In the genomic region with DNA sequence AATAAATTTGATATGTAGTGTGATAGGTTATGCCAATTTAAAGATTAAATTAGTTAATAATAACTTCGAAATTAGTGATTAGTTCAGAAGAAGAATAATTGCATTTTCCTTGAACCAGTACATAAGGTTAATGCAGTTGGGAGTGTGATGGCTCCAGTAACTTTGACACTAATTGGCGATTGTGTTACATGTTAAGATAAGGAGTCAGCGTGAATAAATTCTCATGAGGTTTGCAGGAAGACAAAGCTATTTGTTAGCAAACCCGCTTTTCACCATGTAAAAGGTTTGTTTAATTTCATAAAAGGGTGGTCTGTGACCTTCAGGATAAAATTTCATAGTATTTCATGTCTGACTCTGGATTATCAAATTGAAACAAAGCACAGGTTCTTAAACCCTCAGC, we compare ENCODE assay signal across 28 cellular contexts.
"Had no signal": no experiment of that assay in that cellular context is flagged by ENCODE, and none has a peak within 500 bp of the region (broad histone marks: within the 10 kb centered on the region; RNA-seq: fewer than 3 reads in every experiment).

No MANE protein-coding gene starts in this region.

- FAIRE-seq: urothelium cell line had no signal

- H3K27me3 Mint-ChIP-seq: stimulated activated memory B cell treated with anti-CD40 and anti-IgM and Interleukin-4, amounts not matched to agents 10 μg/mL and 1 μg/mL and 100 μg/mL, for 72 hours; stimulated activated naive B cell treated with anti-CD40 and anti-IgM and Interleukin-4, amounts not matched to agents 10 μg/mL and 1 μg/mL and 100 μg/mL, for 72 hours; stimulated activated naive CD8-positive, alpha-beta T cell treated with anti-CD3 and anti-CD28 coated beads, Interleukin-15, amount 100 ng/mL, for 72 hours; stimulated activated naive CD8-positive, alpha-beta T cell treated with anti-CD3 and anti-CD28 coated beads, Interleukin-15, Interleukin-2, amounts not matched to agents 100 ng/mL and 50 ng/mL, for 24 hours; type B pancreatic cell had no signal

- H3K4me3 Mint-ChIP-seq: stimulated activated effector memory CD8-positive, alpha-beta T cell treated with anti-CD3 and anti-CD28 coated beads, Interleukin-12 subunit alpha, Interleukin-12 subunit beta, amount 100 ng/mL, for 72 hours; stimulated activated memory B cell treated with anti-CD40 and anti-IgM and Interleukin-4, amounts not matched to agents 10 μg/mL and 1 μg/mL and 100 μg/mL, for 72 hours; stimulated activated naive B cell treated with anti-CD40 and anti-IgM and Interleukin-4, amounts not matched to agents 10 μg/mL and 1 μg/mL and 100 μg/mL, for 72 hours; stimulated activated naive CD8-positive, alpha-beta T cell treated with anti-CD3 and anti-CD28 coated beads, Interleukin-15, amount 100 ng/mL, for 72 hours; stimulated activated naive CD8-positive, alpha-beta T cell treated with anti-CD3 and anti-CD28 coated beads, Interleukin-15, Interleukin-2, amounts not matched to agents 100 ng/mL and 50 ng/mL, for 24 hours; type B pancreatic cell had no signal

- H3K9me3 Mint-ChIP-seq: stimulated activated naive B cell treated with anti-CD40 and anti-IgM and Interleukin-4, amounts not matched to agents 10 μg/mL and 1 μg/mL and 100 μg/mL, for 72 hours; stimulated activated naive CD8-positive, alpha-beta T cell treated with anti-CD3 and anti-CD28 coated beads, Interleukin-15, amount 100 ng/mL, for 72 hours; stimulated activated naive CD8-positive, alpha-beta T cell treated with anti-CD3 and anti-CD28 coated beads, Interleukin-15, Interleukin-2, amounts not matched to agents 100 ng/mL and 50 ng/mL, for 24 hours had no signal

- H3K36me3 ChIP-seq: stomach, suprapubic skin, thoracic aorta, thyroid gland, tibial nerve, transverse colon, upper lobe of left lung, upper lobe of right lung, uterus, vagina had no signal

- H3K27ac ChIP-seq: stomach, suprapubic skin, testis, thoracic aorta, thyroid gland, tibial nerve, transverse colon, upper lobe of left lung, upper lobe of right lung, uterus, vagina had no signal

- H3K4me3 ChIP-seq: stomach, suprapubic skin, testis, thoracic aorta, thyroid gland, tibial nerve, transverse colon, upper lobe of left lung, upper lobe of right lung, uterus, vagina had no signal

- DNase-seq: stimulated activated CD4-positive, alpha-beta T cell treated with anti-CD3 and anti-CD28 coated beads, Interleukin-2, amount 100 ng/mL, for 48 hours; stimulated activated CD4-positive, alpha-beta T cell treated with anti-CD3 and anti-CD28 coated beads, Interleukin-4, amount 100 ng/mL, for 1 hour; stimulated activated CD4-positive, alpha-beta T cell treated with anti-CD3 and anti-CD28 coated beads, Interleukin-4, amount 100 ng/mL, for 24 hours; stimulated activated CD4-positive, alpha-beta T cell treated with anti-CD3 and anti-CD28 coated beads, Interleukin-4, amount 100 ng/mL, for 4 hours; stimulated activated CD8-positive, alpha-beta memory T cell treated with anti-CD3 and anti-CD28 coated beads, Interleukin-4, amount 100 ng/mL, for 48 hours; stimulated activated naive B cell treated with anti-CD40 and anti-IgM and Interleukin-4, amounts not matched to agents 10 μg/mL and 1 μg/mL and 100 μg/mL, for 72 hours; stimulated activated naive CD4-positive, alpha-beta T cell; stimulated activated naive CD4-positive, alpha-beta T cell treated with Interleukin-2 at 50 U/mL for 16 hours; stimulated activated naive CD8-positive, alpha-beta T cell treated with anti-CD3 and anti-CD28 coated beads, Interleukin-15, amount 100 ng/mL, for 72 hours; stimulated activated naive CD8-positive, alpha-beta T cell treated with anti-CD3 and anti-CD28 coated beads, Interleukin-15, Interleukin-2, amounts not matched to agents 100 U/mL and 50 U/mL, for 24 hours; stomach; substantia nigra; testis; thyroid gland; transverse colon; trophoblast cell; upper lobe of left lung; upper lobe of right lung; uterus had no signal

- H3K27me3 ChIP-seq: stomach, suprapubic skin, testis, thyroid gland, tibial nerve, transverse colon, upper lobe of left lung, upper lobe of right lung, uterus, vagina had no signal

- H3K27ac Mint-ChIP-seq: stimulated activated effector memory CD8-positive, alpha-beta T cell treated with anti-CD3 and anti-CD28 coated beads, Interleukin-12 subunit alpha, Interleukin-12 subunit beta, amount 100 ng/mL, for 72 hours; stimulated activated memory B cell treated with anti-CD40 and anti-IgM and Interleukin-4, amounts not matched to agents 10 μg/mL and 1 μg/mL and 100 μg/mL, for 72 hours; stimulated activated naive B cell treated with anti-CD40 and anti-IgM and Interleukin-4, amounts not matched to agents 10 μg/mL and 1 μg/mL and 100 μg/mL, for 72 hours; stimulated activated naive CD8-positive, alpha-beta T cell treated with anti-CD3 and anti-CD28 coated beads, Interleukin-15, Interleukin-2, amounts not matched to agents 100 ng/mL and 50 ng/mL, for 24 hours; type B pancreatic cell had no signal

- H3K4me1 Mint-ChIP-seq: stimulated activated effector memory CD8-positive, alpha-beta T cell treated with anti-CD3 and anti-CD28 coated beads, Interleukin-12 subunit alpha, Interleukin-12 subunit beta, amount 100 ng/mL, for 72 hours; stimulated activated memory B cell treated with anti-CD40 and anti-IgM and Interleukin-4, amounts not matched to agents 10 μg/mL and 1 μg/mL and 100 μg/mL, for 72 hours; stimulated activated naive B cell treated with anti-CD40 and anti-IgM and Interleukin-4, amounts not matched to agents 10 μg/mL and 1 μg/mL and 100 μg/mL, for 72 hours; stimulated activated naive CD8-positive, alpha-beta T cell treated with anti-CD3 and anti-CD28 coated beads, Interleukin-15, amount 100 ng/mL, for 72 hours had no signal

- H3K4me1 ChIP-seq: stomach, suprapubic skin, testis, thyroid gland, tibial nerve, transverse colon, upper lobe of left lung, upper lobe of right lung, uterus, vagina had no signal

- H3K36me3 Mint-ChIP-seq: stimulated activated effector memory CD8-positive, alpha-beta T cell treated with anti-CD3 and anti-CD28 coated beads, Interleukin-12 subunit alpha, Interleukin-12 subunit beta, amount 100 ng/mL, for 72 hours; stimulated activated memory B cell treated with anti-CD40 and anti-IgM and Interleukin-4, amounts not matched to agents 10 μg/mL and 1 μg/mL and 100 μg/mL, for 72 hours; stimulated activated naive B cell treated with anti-CD40 and anti-IgM and Interleukin-4, amounts not matched to agents 10 μg/mL and 1 μg/mL and 100 μg/mL, for 72 hours; type B pancreatic cell had no signal

- H3K9me3 ChIP-seq: stomach, suprapubic skin, testis, thoracic aorta, thyroid gland, tibial nerve, upper lobe of left lung, upper lobe of right lung, uterus, vagina had no signal

- ATAC-seq: stimulated activated effector memory CD8-positive, alpha-beta T cell treated with anti-CD3 and anti-CD28 coated beads, Interleukin-12 subunit alpha, Interleukin-12 subunit beta, amount 100 ng/mL, for 72 hours; stimulated activated memory B cell treated with anti-CD40 and anti-IgM and Interleukin-4, amounts not matched to agents 10 μg/mL and 1 μg/mL and 100 μg/mL, for 72 hours; stimulated activated naive B cell treated with anti-CD40 and anti-IgM and Interleukin-4, amounts not matched to agents 10 μg/mL and 1 μg/mL and 100 μg/mL, for 72 hours; stimulated activated naive CD8-positive, alpha-beta T cell treated with anti-CD3 and anti-CD28 coated beads, Interleukin-15, amount 100 ng/mL, for 72 hours; stimulated activated naive CD8-positive, alpha-beta T cell treated with anti-CD3 and anti-CD28 coated beads, Interleukin-15, Interleukin-2, amounts not matched to agents 100 U/mL and 50 U/mL, for 24 hours; upper lobe of right lung had no signal
